Comparison of ENCODE assay signal across 7 cellular contexts in genomic region chr13:88303157-88303556, GRCh38.
"Had no signal": no experiment of that assay in that cellular context is flagged by ENCODE, and none has a peak within 500 bp of the region (broad histone marks: within the 10 kb centered on the region; RNA-seq: fewer than 3 reads in every experiment).

No MANE protein-coding gene starts in this region.

- H3K36me3 ChIP-seq: HAP-1 had no signal

- H2AFZ ChIP-seq: GM23248 had no signal

- H3K27ac Mint-ChIP-seq: HFFc6 had no signal

- H3K27ac ChIP-seq: GM23248 had no signal

- DNase-seq: GM23248, GOT3, H7, HFFc6, IMR-90 had no signal

- H3K9ac ChIP-seq: GM23248 had no signal

- ATAC-seq: HCT116 had no signal

- H3K9me3 ChIP-seq: HAP-1 had no signal

- H3K4me3 ChIP-seq: GM23248, HAP-1 had no signal

- H3K4me3 Mint-ChIP-seq: HFFc6 had no signal

- H3K4me1 ChIP-seq: HAP-1 had no signal
